ENCODE assay signal across 15 cellular contexts in genomic region chr16:83842755-83843507, GRCh38. TPM values are rescaled to one million over a fixed set of nuclear protein-coding genes. Genes with fewer than 3 reads are reported as not detected.
DNase-seq lines count a peak whose midpoint lies in the region; TF ChIP-seq lines count a peak whose summit lies in the region.
"Had no signal": no experiment of that assay in that cellular context is flagged by ENCODE, and none has a peak within 500 bp of the region (broad histone marks: within the 10 kb centered on the region; RNA-seq: fewer than 3 reads in every experiment).

No MANE protein-coding gene starts in this region.

- no peaks in the 10 kb centered on the region for H3K36me3 Mint-ChIP-seq in dendritic cell treated with granulocyte-macrophage colony-stimulating factor and Interleukin-4, amounts not matched to agents 40 ng/mL and 50 ng/mL, for 4 days (ENCODE audit: low read depth)
- H3K36me3 Mint-ChIP-seq in activated naive CD4-positive, alpha-beta T cell treated with anti-CD3 and anti-CD28 coated beads for 36 hours (ENCODE audit: low read depth), result no peaks in the 10 kb centered on the region
- no peaks in the 10 kb centered on the region for H3K36me3 Mint-ChIP-seq in nephron progenitor cell (ENCODE audit: low read depth)
- H3K36me3 Mint-ChIP-seq: immature natural killer cell; natural killer cell treated with Interleukin-12 subunit alpha and Interleukin-12 subunit beta and Interleukin-15 and Interleukin-18, amount 100 ng/mL, for 72 hours had no signal

- H3K27me3 Mint-ChIP-seq in dendritic cell treated with granulocyte-macrophage colony-stimulating factor and Interleukin-4, amounts not matched to agents 40 ng/mL and 50 ng/mL, for 4 days, result peaks cover 4% of the 10 kb centered on the region
- peaks cover 2% of the 10 kb centered on the region for H3K27me3 Mint-ChIP-seq in activated naive CD4-positive, alpha-beta T cell treated with anti-CD3 and anti-CD28 coated beads for 36 hours (ENCODE audit: low read depth)
- peaks cover 11% of the 10 kb centered on the region for H3K27me3 Mint-ChIP-seq in nephron progenitor cell (ENCODE audit: low read depth, poor library complexity)

- TF ChIP-seq CTCF in nephron progenitor cell (IDR thresholded peaks at IDR 0.05), result no peak

- peaks cover 53% of the 10 kb centered on the region for H3K4me1 Mint-ChIP-seq in dendritic cell treated with granulocyte-macrophage colony-stimulating factor and Interleukin-4, amounts not matched to agents 40 ng/mL and 50 ng/mL, for 4 days (ENCODE audit: low read depth)
- no peaks in the 10 kb centered on the region for H3K4me1 Mint-ChIP-seq in activated naive CD4-positive, alpha-beta T cell treated with anti-CD3 and anti-CD28 coated beads for 36 hours (ENCODE audit: low read depth)
- peaks cover 20% of the 10 kb centered on the region for H3K4me1 Mint-ChIP-seq in nephron progenitor cell
- H3K4me1 Mint-ChIP-seq: immature natural killer cell had no signal

- no peaks in the 10 kb centered on the region for H3K9me3 Mint-ChIP-seq in dendritic cell treated with granulocyte-macrophage colony-stimulating factor and Interleukin-4, amounts not matched to agents 40 ng/mL and 50 ng/mL, for 4 days
- H3K9me3 Mint-ChIP-seq in activated naive CD4-positive, alpha-beta T cell treated with anti-CD3 and anti-CD28 coated beads for 36 hours, result no peaks in the 10 kb centered on the region
- H3K9me3 Mint-ChIP-seq in nephron progenitor cell, result peaks cover 5% of the 10 kb centered on the region
- H3K9me3 Mint-ChIP-seq: activated naive CD8-positive, alpha-beta T cell treated with anti-CD3 and anti-CD28 coated beads, Interleukin-2, amount 50 U/mL, for 24 hours; natural killer cell treated with Interleukin-12 subunit alpha and Interleukin-12 subunit beta and Interleukin-15 and Interleukin-18, amount 100 ng/mL, for 72 hours had no signal

- intact Hi-C loops in dendritic cell treated with granulocyte-macrophage colony-stimulating factor and Interleukin-4, amounts not matched to agents 40 ng/mL and 50 ng/mL, for 4 days (cut with micrococcal nuclease), result no loop called here
- intact Hi-C loops in activated naive CD4-positive, alpha-beta T cell treated with anti-CD3 and anti-CD28 coated beads for 36 hours (cut with micrococcal nuclease), result no loop called here

- DNase-seq in DMS153 treated with DMSO at 0.1 percent for 48 hours (lab: John Stamatoyannopoulos, UW; ENCODE audit: unreplicated experiment), result peak; percentile 23
- no peak for DNase-seq in DMS153 (lab: John Stamatoyannopoulos, UW)
- peak; percentile 7 for DNase-seq in NAMALWA (ENCODE audit: low spot score)
- peak; percentile 18 for DNase-seq in pons (ENCODE audit: low spot score)
- DNase-seq in activated naive CD4-positive, alpha-beta T cell treated with anti-CD3 and anti-CD28 coated beads for 36 hours, result no peak
- no peak for DNase-seq in nephron progenitor cell
- DNase-seq in ecto neural progenitor cell (ENCODE audit: low spot score), result no peak
- DNase-seq: activated CD8-positive, alpha-beta memory T cell treated with anti-CD3 and anti-CD28 coated beads, Interleukin-2, amount 50 U/mL, for 4 hours; activated naive CD8-positive, alpha-beta T cell treated with anti-CD3 and anti-CD28 coated beads, Interleukin-2, amount 50 U/mL, for 24 hours; colonic mucosa; immature natural killer cell; NCI-H187; trophoblast cell had no signal

- H3K27ac Mint-ChIP-seq in dendritic cell treated with granulocyte-macrophage colony-stimulating factor and Interleukin-4, amounts not matched to agents 40 ng/mL and 50 ng/mL, for 4 days, result peak overlapping the region; percentile 56
- no peak overlapping the region for H3K27ac Mint-ChIP-seq in activated naive CD4-positive, alpha-beta T cell treated with anti-CD3 and anti-CD28 coated beads for 36 hours
- H3K27ac Mint-ChIP-seq in nephron progenitor cell, result no peak overlapping the region
- H3K27ac Mint-ChIP-seq: activated naive CD8-positive, alpha-beta T cell treated with anti-CD3 and anti-CD28 coated beads, Interleukin-2, amount 50 U/mL, for 24 hours; immature natural killer cell; natural killer cell treated with Interleukin-12 subunit alpha and Interleukin-12 subunit beta and Interleukin-15 and Interleukin-18, amount 100 ng/mL, for 72 hours had no signal

- CTCF ChIA-PET in activated naive CD4-positive, alpha-beta T cell treated with anti-CD3 and anti-CD28 coated beads for 36 hours (lab: Charles Lee), result no interaction called here

- peak overlapping the region; percentile 11 for H3K4me3 Mint-ChIP-seq in dendritic cell treated with granulocyte-macrophage colony-stimulating factor and Interleukin-4, amounts not matched to agents 40 ng/mL and 50 ng/mL, for 4 days
- H3K4me3 Mint-ChIP-seq in activated naive CD4-positive, alpha-beta T cell treated with anti-CD3 and anti-CD28 coated beads for 36 hours, result no peak overlapping the region
- no peak overlapping the region for H3K4me3 Mint-ChIP-seq in nephron progenitor cell
- H3K4me3 Mint-ChIP-seq: activated naive CD8-positive, alpha-beta T cell treated with anti-CD3 and anti-CD28 coated beads, Interleukin-2, amount 50 U/mL, for 24 hours; immature natural killer cell; natural killer cell treated with Interleukin-12 subunit alpha and Interleukin-12 subunit beta and Interleukin-15 and Interleukin-18, amount 100 ng/mL, for 72 hours had no signal

RNA-seq across cellular contexts. Expression of gene HSBP1, which starts 35.2 kb away (rescaled TPM):
- 10 to 100 TPM; 72.1 to 72.8 TPM for total RNA-seq in activated naive CD4-positive, alpha-beta T cell treated with anti-CD3 and anti-CD28 coated beads for 36 hours

RNA-seq across cellular contexts. Expression of gene MLYCD, which starts 56.0 kb away (rescaled TPM):
- 1 to 10 TPM; 2.0 to 2.3 TPM for total RNA-seq in activated naive CD4-positive, alpha-beta T cell treated with anti-CD3 and anti-CD28 coated beads for 36 hours

Comparison
In these comparisons a context has a peak if more than half of its experiments do, and no peak if none do; other contexts are left out.
1. DNase-seq: peak in DMS153 treated with DMSO at 0.1 percent for 48 hours (single experiment), NAMALWA (single experiment) and pons (single experiment); none in DMS153 (single experiment), activated naive CD4-positive, alpha-beta T cell treated with anti-CD3 and anti-CD28 coated beads for 36 hours (single experiment), nephron progenitor cell (single experiment) and ecto neural progenitor cell (single experiment).